18 cellular contexts compared by ENCODE assay signal in the genomic region with DNA sequence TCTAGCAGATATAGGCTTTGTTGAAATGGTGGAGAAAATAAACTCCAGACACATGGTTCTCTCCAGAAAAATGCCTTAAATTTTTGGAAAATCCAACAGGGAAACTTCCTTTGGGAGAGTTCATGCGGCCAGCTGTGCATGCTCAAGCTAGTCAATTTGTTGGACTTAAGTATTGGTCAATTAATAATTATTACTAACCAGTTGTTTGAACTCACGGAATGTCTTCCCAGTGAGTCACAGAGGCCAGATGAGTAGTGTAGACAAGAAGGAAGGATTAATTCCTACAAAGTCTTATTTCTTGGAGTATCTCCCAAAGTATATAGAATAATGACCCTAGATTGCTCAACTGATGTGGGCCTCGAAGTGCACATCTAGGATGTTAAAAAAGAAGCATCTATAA.
A peak's percentile ranks its signal among the peaks of the same experiment; 100 is the strongest.
DNase-seq lines count a peak whose midpoint lies in the region; ATAC-seq and TF ChIP-seq lines count a peak whose summit lies in the region.
"Had no signal": no experiment of that assay in that cellular context is flagged by ENCODE, and none has a peak within 500 bp of the region (broad histone marks: within the 10 kb centered on the region; RNA-seq: fewer than 3 reads in every experiment).

No MANE protein-coding gene starts in this region.

- H3K36me3 Mint-ChIP-seq in HFFc6 (ENCODE audit: low read depth) (no peaks in the 10 kb centered on the region), type B pancreatic cell (peaks cover 3% of the 10 kb centered on the region)

- peak overlapping the region; percentile 61 for H3K27ac Mint-ChIP-seq in HFFc6
- H3K27ac Mint-ChIP-seq in type B pancreatic cell = no peak overlapping the region
- H3K27ac Mint-ChIP-seq: B cell had no signal

- TF ChIP-seq CTCF in HFFc6 (IDR thresholded peaks at IDR 0.05) (no peak), epithelial cell of esophagus (IDR thresholded peaks at IDR 0.05; ENCODE audit: insufficient read depth, low read depth, low read length, missing control alignments) (no peak), type B pancreatic cell (conservative IDR thresholded peaks at IDR 0.05) (no peak)

- no peaks in the 10 kb centered on the region for H3K9me3 Mint-ChIP-seq in HFFc6
- peaks cover 3% of the 10 kb centered on the region for H3K9me3 Mint-ChIP-seq in type B pancreatic cell

- no peaks in the 10 kb centered on the region for H3K9me3 ChIP-seq in aorta (ENCODE audit: control insufficient read depth, low read length)

- no peaks in the 10 kb centered on the region for H3K36me3 ChIP-seq in aorta (ENCODE audit: control insufficient read depth in 1 of 2, insufficient read depth in 2 of 2, low read length in 1 of 2)

- H3K4me3 Mint-ChIP-seq in HFFc6 = 0 out of 2 replicates have a peak overlapping the region, but pooled peaks have one; percentile 18
- no peak overlapping the region for H3K4me3 Mint-ChIP-seq in type B pancreatic cell
- H3K4me3 Mint-ChIP-seq: B cell had no signal

- WGBS in aorta, 2 donors = 86 to 90% methylated on average over 3 of the region's 3 CpGs

- H3K4me1 Mint-ChIP-seq in HFFc6 (ENCODE audit: low read depth) = peaks cover 78% of the 10 kb centered on the region
- peaks cover 13% of the 10 kb centered on the region for H3K4me1 Mint-ChIP-seq in type B pancreatic cell (ENCODE audit: unreplicated experiment)
- H3K4me1 Mint-ChIP-seq: B cell had no signal

- H3K4me3 ChIP-seq in epithelial cell of esophagus (ENCODE audit: low read length) (no peak overlapping the region), aorta (ENCODE audit: low read length in 2 of 2) (no peak overlapping the region)
- H3K4me3 ChIP-seq: GM12878 had no signal

- H3K27me3 ChIP-seq in aorta (ENCODE audit: control insufficient read depth in 1 of 2, insufficient read depth in 2 of 2, low read length in 1 of 2) = no peaks in the 10 kb centered on the region

- DNase-seq in HFFc6 (peak; percentile 60), epithelial cell of esophagus (ENCODE audit: low read depth) (peak; percentile 48), iris pigment epithelial cell (ENCODE audit: low read depth) (peak; percentile 27), type B pancreatic cell (ENCODE audit: extremely low spot score, unreplicated experiment) (no peak), aorta (no peak), amygdala (lab: John Stamatoyannopoulos, UW) (no peak)
- DNase-seq: ACHN, DMS 273 treated with DMSO at 0.1 percent for 48 hours, KG1, NCI-H1417, NCI-H187, NCI-H226, NCI-H524 treated with DMSO at 0.1 percent for 48 hours, RPMI8226 had no signal

- H3K27ac ChIP-seq in aorta (ENCODE audit: low read depth in 1 of 2, low read length in 2 of 2) = no peak overlapping the region

- ATAC-seq in aorta (ENCODE audit: low FRiP score) = no peak
- no peak for ATAC-seq in GM21367 (IDR thresholded peaks at IDR 0.05; ENCODE audit: unreplicated experiment)
- ATAC-seq: GM12878, HepG2 had no signal

- H3K4me1 ChIP-seq in aorta (ENCODE audit: control insufficient read depth in 1 of 2, insufficient read depth in 2 of 2, low read length in 2 of 2) = no peaks in the 10 kb centered on the region

- H3K27me3 Mint-ChIP-seq in HFFc6 (ENCODE audit: insufficient read depth) (no peaks in the 10 kb centered on the region), type B pancreatic cell (no peaks in the 10 kb centered on the region)
- H3K27me3 Mint-ChIP-seq: B cell had no signal

- intact Hi-C loops in aorta (cut with DNase I) = no loop called here

Comparison
In these comparisons a context has a peak if more than half of its experiments do, and no peak if none do; other contexts are left out.
1. DNase-seq: peak in HFFc6 (single experiment), epithelial cell of esophagus (single experiment) and iris pigment epithelial cell (single experiment); none in type B pancreatic cell (single experiment), aorta (0 of 2) and amygdala (0 of 56).